8 cellular contexts compared by ENCODE assay signal in genomic region chr19:42440357-42441046, GRCh38. TPM values are rescaled to one million over a fixed set of nuclear protein-coding genes. Genes with fewer than 3 reads are reported as not detected.
DNase-seq lines count a peak whose midpoint lies in the region; ATAC-seq, FAIRE-seq and TF ChIP-seq lines count a peak whose summit lies in the region.

No MANE protein-coding gene starts in this region.

- no peaks in the 10 kb centered on the region for H3K36me3 Mint-ChIP-seq in neural crest cell (ENCODE audit: low read depth)

- no peak overlapping the region for H3K4me3 Mint-ChIP-seq in neural crest cell

- no peak for TF ChIP-seq POLR2A in H54 (IDR thresholded peaks at IDR 0.05; ENCODE audit: low read depth, low read length)

- peaks cover 12% of the 10 kb centered on the region for H3K4me1 Mint-ChIP-seq in neural crest cell

- no peak overlapping the region for H3K27ac ChIP-seq in C4-2B

- TF ChIP-seq CTCF in C4-2B (conservative IDR thresholded peaks at IDR 0.05) = peak; percentile 87
- TF ChIP-seq CTCF in neural crest cell (conservative IDR thresholded peaks at IDR 0.05) = peak; percentile 92

- no peak for ATAC-seq in GM18502 (IDR thresholded peaks at IDR 0.05; ENCODE audit: poor library complexity, unreplicated experiment)

- FAIRE-seq in H54 (lab: Jason Lieb, UNC) = peak; percentile 65

- no peaks in the 10 kb centered on the region for H3K9me3 Mint-ChIP-seq in neural crest cell

- no peak overlapping the region for H3K27ac Mint-ChIP-seq in neural crest cell (ENCODE audit: unreplicated experiment)

- H3K27me3 Mint-ChIP-seq in neural crest cell (ENCODE audit: low read depth) = peaks cover 2% of the 10 kb centered on the region

- DNase-seq in H54 (ENCODE audit: insufficient read length, low spot score) = peak; percentile 83
- peak; percentile 89 for DNase-seq in OCI-M1 (lab: John Stamatoyannopoulos, UW)
- peak; percentile 82 for DNase-seq in activated T-cell treated with anti-CD3 and anti-CD28 coated beads, Interleukin-2, amount 50 U/mL, for 1 hour
- DNase-seq in fibroblast of gingiva (ENCODE audit: low read depth) = peak; percentile 60
- DNase-seq in neural crest cell (ENCODE audit: low read depth, low spot score) = peak; percentile 74
- DNase-seq in superior temporal gyrus (ENCODE audit: extremely low spot score) = peak; percentile 74

RNA-seq across cellular contexts. Expression of gene CXCL17, which starts 2.2 kb away (rescaled TPM):
- total RNA-seq in neural crest cell = not detected in 2 replicates

RNA-seq across cellular contexts. Expression of gene LIPE, which starts 13.3 kb away (rescaled TPM):
- total RNA-seq in neural crest cell = 24.5 and 29.1 TPM in 2 replicates

RNA-seq across cellular contexts. Expression of gene CNFN, which starts 50.4 kb away (rescaled TPM):
- 2.2 and 3.6 TPM in 2 replicates for total RNA-seq in neural crest cell
